18 cellular contexts compared by ENCODE assay signal in genomic region chrX:129658429-129658828, GRCh38. TPM values are rescaled to one million over a fixed set of nuclear protein-coding genes. Genes with fewer than 3 reads are reported as not detected.
DNase-seq lines count a peak whose midpoint lies in the region; ATAC-seq and TF ChIP-seq lines count a peak whose summit lies in the region.
"Had no signal": no experiment of that assay in that cellular context is flagged by ENCODE, and none has a peak within 500 bp of the region (broad histone marks: within the 10 kb centered on the region; RNA-seq: fewer than 3 reads in every experiment).

No MANE protein-coding gene starts in this region.

- ATAC-seq in HG02759 (IDR thresholded peaks at IDR 0.05; ENCODE audit: unreplicated experiment), result no peak
- ATAC-seq: CD8-positive, alpha-beta T cell had no signal

- TF ChIP-seq CTCF in 22Rv1 (IDR thresholded peaks at IDR 0.05), result no peak
- TF ChIP-seq CTCF in coronary artery (IDR thresholded peaks at IDR 0.05), result no peak

- no peak overlapping the region for H3K4me3 ChIP-seq in coronary artery
- H3K4me3 ChIP-seq: BLaER1 treated with 17β-estradiol and CSF1 and Interleukin-3, amounts not matched to agents 10 nM and 100 nM had no signal

- DNase-seq in coronary artery (ENCODE audit: low spot score) (peak; percentile 17), mesenteric fat pad (ENCODE audit: low spot score) (peak; percentile 47), HuH-7 (ENCODE audit: low spot score) (no peak)
- no peak for DNase-seq in stimulated activated CD4-positive, alpha-beta T cell treated with anti-CD3 and anti-CD28 coated beads, Interleukin-12 subunit alpha, Interleukin-12 subunit beta, amount 100 ng/mL, for 4 hours
- DNase-seq: 8988T; ACHN; AML-193; Caco-2; Calu3; CD4-positive, alpha-beta T cell; CD8-positive, alpha-beta T cell; DMS79 treated with DMSO at 0.1 percent for 48 hours; GF-D8 had no signal

- H3K27ac ChIP-seq in 22Rv1, result peak overlapping the region; percentile 99
- no peak overlapping the region for H3K27ac ChIP-seq in coronary artery
- H3K27ac ChIP-seq: BLaER1 treated with 17β-estradiol and CSF1 and Interleukin-3, amounts not matched to agents 10 nM and 100 nM; C4-2B had no signal

RNA-seq across cellular contexts. Expression of gene APLN, which starts 3.7 kb away (rescaled TPM):
- total RNA-seq in mesenteric fat pad, result 5.6 TPM
- total RNA-seq: B cell; CD4-positive, alpha-beta T cell; CD8-positive, alpha-beta T cell had no signal

Comparison
In these comparisons a context has a peak if more than half of its experiments do, and no peak if none do; other contexts are left out.
1. DNase-seq: peak in coronary artery (single experiment) and mesenteric fat pad (single experiment); none in HuH-7 (single experiment) and stimulated activated CD4-positive, alpha-beta T cell treated with anti-CD3 and anti-CD28 coated beads, Interleukin-12 subunit alpha, Interleukin-12 subunit beta, amount 100 ng/mL, for 4 hours (single experiment).